Comparison of ENCODE assay signal across 8 cellular contexts in genomic region chr11:129278586-129279319, GRCh38.
DNase-seq lines count a peak whose midpoint lies in the region; ATAC-seq, FAIRE-seq and TF ChIP-seq lines count a peak whose summit lies in the region.

No MANE protein-coding gene starts in this region.

- no peak for TF ChIP-seq CTCF in neutrophil (IDR thresholded peaks at IDR 0.05)

- FAIRE-seq in frontal cortex (lab: Jason Lieb, UNC) = no peak

- H3K27ac ChIP-seq in neutrophil = no peak overlapping the region

- H3K4me3 ChIP-seq in neutrophil (ENCODE audit: low read depth in 1 of 2, low read length in 1 of 2) = peak overlapping the region; percentile 32 to 57

- no peaks in the 10 kb centered on the region for H3K9me3 ChIP-seq in neutrophil

- H3K4me1 ChIP-seq in neutrophil (ENCODE audit: control insufficient read depth in 1 of 2, insufficient read depth in 1 of 2, low read depth in 1 of 2, low read length in 1 of 2) = peaks cover 8 to 13% of the 10 kb centered on the region in 2 experiments

- ATAC-seq in HG03432 (IDR thresholded peaks at IDR 0.05; ENCODE audit: unreplicated experiment) = peak; percentile 36

- H3K36me3 ChIP-seq in neutrophil = no peaks in the 10 kb centered on the region

- peaks cover 57% of the 10 kb centered on the region for H3K27me3 ChIP-seq in neutrophil

- DNase-seq in NCI-H1092 treated with DMSO at 0.1 percent for 48 hours (lab: John Stamatoyannopoulos, UW) (peak; percentile 42), NCI-H1092 (lab: John Stamatoyannopoulos, UW) (no peak), frontal cortex (ENCODE audit: low spot score in 2 of 2) (peak; percentile 44 to 54), NCI-H2081 treated with DMSO at 0.1 percent for 48 hours (lab: John Stamatoyannopoulos, UW) (no peak), SK-N-DZ (ENCODE audit: low spot score) (no peak)
- DNase-seq in activated CD8-positive, alpha-beta memory T cell treated with anti-CD3 and anti-CD28 coated beads for 24 hours = peak; percentile 63

Comparison
In these comparisons a context has a peak if more than half of its experiments do, and no peak if none do; other contexts are left out.
1. DNase-seq: peak in NCI-H1092 treated with DMSO at 0.1 percent for 48 hours (single experiment), activated CD8-positive, alpha-beta memory T cell treated with anti-CD3 and anti-CD28 coated beads for 24 hours (single experiment) and frontal cortex (2 of 2); none in NCI-H1092 (single experiment), NCI-H2081 treated with DMSO at 0.1 percent for 48 hours (single experiment) and SK-N-DZ (single experiment).